1 cellular context compared by ENCODE assay signal in the genomic region with DNA sequence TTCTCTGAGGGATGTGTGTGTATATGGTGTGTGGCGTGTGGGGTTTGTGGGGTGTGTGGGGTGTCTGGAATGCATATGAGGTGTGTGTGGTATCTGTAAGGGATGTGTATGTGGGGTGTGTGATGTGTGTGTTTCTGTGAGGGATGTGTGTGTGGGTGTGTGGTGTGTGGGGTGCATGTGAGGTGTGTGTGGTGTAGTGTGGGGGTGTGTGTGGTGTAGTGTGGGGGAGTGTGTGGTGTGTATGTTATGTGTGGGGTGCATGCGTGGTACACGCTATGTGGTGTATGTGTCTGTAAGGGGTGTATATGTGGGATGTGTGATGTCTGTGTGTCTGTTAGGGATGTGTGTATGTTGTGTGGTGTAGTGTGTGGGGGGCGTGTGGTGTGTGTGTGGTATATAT.
TF ChIP-seq lines count a peak whose summit lies in the region.

No MANE protein-coding gene starts in this region.

TF ChIP-seq in H1, 55 proteins besides CTCF, POLR2A, EP300 and RAD21:
- TF ChIP-seq SIX5 (IDR thresholded peaks at IDR 0.05; ENCODE audit: low read depth, low read length) (no peak), GABPA (IDR thresholded peaks at IDR 0.05; ENCODE audit: borderline replicate concordance, insufficient read depth, low read length) (no peak), EZH2 (IDR thresholded peaks at IDR 0.05; ENCODE audit: low read depth, low read length, severe bottlenecking) (no peak), TEAD4 (IDR thresholded peaks at IDR 0.05; ENCODE audit: low read depth, low read length) (no peak), PHF8 (conservative IDR thresholded peaks at IDR 0.05; ENCODE audit: low read depth, low read length) (no peak), TCF12 (IDR thresholded peaks at IDR 0.05; ENCODE audit: low read depth, low read length) (no peak), SP2 (IDR thresholded peaks at IDR 0.05; ENCODE audit: low read length) (no peak), JUND (IDR thresholded peaks at IDR 0.05; ENCODE audit: low read length) (no peak), CBX8 (IDR thresholded peaks at IDR 0.05; ENCODE audit: borderline replicate concordance, low read depth, low read length) (no peak), ASH2L (IDR thresholded peaks at IDR 0.05; ENCODE audit: low read length) (no peak), JUN (IDR thresholded peaks at IDR 0.05; ENCODE audit: low read depth, low read length) (no peak), CEBPB (IDR thresholded peaks at IDR 0.05; ENCODE audit: low read depth, low read length) (no peak), SAP30 (IDR thresholded peaks at IDR 0.05; ENCODE audit: insufficient read depth, insufficient replicate concordance, low read length) (no peak), CHD2 (IDR thresholded peaks at IDR 0.05; ENCODE audit: low read length) (no peak), CBX5 (IDR thresholded peaks at IDR 0.05; ENCODE audit: low read depth, low read length) (no peak), ZNF274 (IDR thresholded peaks at IDR 0.05; ENCODE audit: borderline replicate concordance, extremely low read depth, low read length) (no peak), POLR2AphosphoS5 (IDR thresholded peaks at IDR 0.05; ENCODE audit: low read depth, low read length) (no peak)
- TF ChIP-seq, protein P1, sequence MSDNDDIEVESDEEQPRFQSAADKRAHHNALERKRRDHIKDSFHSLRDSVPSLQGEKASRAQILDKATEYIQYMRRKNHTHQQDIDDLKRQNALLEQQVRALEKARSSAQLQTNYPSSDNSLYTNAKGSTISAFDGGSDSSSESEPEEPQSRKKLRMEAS (IDR thresholded peaks at IDR 0.05), result no peak
- TF ChIP-seq, protein P2, sequence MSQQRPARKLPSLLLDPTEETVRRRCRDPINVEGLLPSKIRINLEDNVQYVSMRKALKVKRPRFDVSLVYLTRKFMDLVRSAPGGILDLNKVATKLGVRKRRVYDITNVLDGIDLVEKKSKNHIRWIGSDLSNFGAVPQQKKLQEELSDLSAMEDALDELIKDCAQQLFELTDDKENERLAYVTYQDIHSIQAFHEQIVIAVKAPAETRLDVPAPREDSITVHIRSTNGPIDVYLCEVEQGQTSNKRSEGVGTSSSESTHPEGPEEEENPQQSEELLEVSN (IDR thresholded peaks at IDR 0.05), result no peak
